In the genomic region with DNA sequence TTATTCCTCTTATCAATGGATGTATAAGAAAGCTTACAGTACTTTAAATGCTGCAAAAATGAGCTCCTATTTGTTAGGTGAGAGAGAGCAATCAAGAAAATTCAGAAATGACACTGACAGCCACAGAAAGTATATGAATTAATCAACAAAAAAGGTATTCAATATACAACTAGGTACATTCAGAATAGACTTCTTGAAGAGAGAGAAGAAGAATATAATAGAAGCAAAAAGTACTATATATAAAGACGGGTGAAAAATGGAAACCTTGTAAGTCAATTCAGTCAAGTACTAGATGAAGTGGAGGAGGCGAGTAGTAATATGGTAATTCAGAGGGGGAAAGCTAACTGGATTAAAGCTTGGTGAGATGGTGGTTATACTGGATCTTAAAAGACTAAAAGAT, we compare ENCODE assay signal across 32 cellular contexts.
"Had no signal": no experiment of that assay in that cellular context is flagged by ENCODE, and none has a peak within 500 bp of the region (broad histone marks: within the 10 kb centered on the region; RNA-seq: fewer than 3 reads in every experiment).

No MANE protein-coding gene starts in this region.

- DNase-seq: activated B cell treated with CpG ODN at 0.5 μM for 24 hours; activated CD4-positive, alpha-beta memory T cell treated with anti-CD3 and anti-CD28 coated beads for 36 hours; activated CD4-positive, alpha-beta T cell treated with anti-CD3 and anti-CD28 coated beads for 48 hours; activated CD4-positive, alpha-beta T cell treated with anti-CD3 and anti-CD28 coated beads, Interleukin-2, amount 50 U/mL, for 1 hour; activated CD4-positive, alpha-beta T cell treated with anti-CD3 and anti-CD28 coated beads, Interleukin-2, amount 50 U/mL, for 4 hours; activated CD4-positive, CD25-positive, alpha-beta regulatory T cell treated with anti-CD3 and anti-CD28 coated beads, Interleukin-2, amount 50 U/mL, for 72 hours; activated CD8-positive, alpha-beta memory T cell treated with anti-CD3 and anti-CD28 coated beads, Interleukin-2, amount 50 U/mL, for 4 hours; activated CD8-positive, alpha-beta T cell treated with anti-CD3 and anti-CD28 coated beads for 36 hours; activated effector memory CD4-positive, alpha-beta T cell treated with Interleukin-2 at 50 U/mL for 16 hours; activated gamma-delta T cell; activated naive CD4-positive, alpha-beta T cell treated with anti-CD3 and anti-CD28 coated beads, Interleukin-2, amount 10 ng/mL, durations not matched to agents 7 days and 5 days; activated naive CD4-positive, alpha-beta T cell treated with Interleukin-2 at 50 U/mL for 16 hours; activated naive CD8-positive, alpha-beta T cell treated with anti-CD3 and anti-CD28 coated beads, Interleukin-2, amount 10 ng/mL, durations not matched to agents 7 days and 5 days; activated naive CD8-positive, alpha-beta T cell treated with anti-CD3 and anti-CD28 coated beads, Interleukin-2, amount 50 U/mL, for 24 hours; activated T-cell treated with anti-CD3 and anti-CD28 coated beads for 4 hours; activated T-cell treated with anti-CD3 and anti-CD28 coated beads, Interleukin-2, amount 50 U/mL, for 24 hours; activated T-cell treated with anti-CD3 and anti-CD28 coated beads, Interleukin-2, amount 50 U/mL, for 48 hours; amygdala; anterior cingulate cortex; caudate nucleus; cerebellar nuclear complex; T-helper 1 cell; T-helper 2 cell; T-helper 9 cell had no signal

- H3K36me3 Mint-ChIP-seq: activated naive CD4-positive, alpha-beta T cell treated with anti-CD3 and anti-CD28 coated beads, Interleukin-2, amount 10 ng/mL, durations not matched to agents 7 days and 5 days had no signal

- H3K4me1 Mint-ChIP-seq: activated B cell treated with CpG ODN at 0.5 μM for 24 hours; activated naive CD4-positive, alpha-beta T cell treated with anti-CD3 and anti-CD28 coated beads, Interleukin-2, amount 10 ng/mL, durations not matched to agents 7 days and 5 days; activated naive CD4-positive, alpha-beta T cell treated with anti-CD3 and anti-CD28 coated beads, Interleukin-2, amount 50 U/mL, for 24 hours; activated naive CD8-positive, alpha-beta T cell treated with anti-CD3 and anti-CD28 coated beads, Interleukin-2, amount 10 ng/mL, durations not matched to agents 7 days and 5 days; activated naive CD8-positive, alpha-beta T cell treated with anti-CD3 and anti-CD28 coated beads, Interleukin-2, amount 50 U/mL, for 24 hours; brain; central memory CD8-positive, alpha-beta T cell had no signal

- ATAC-seq: activated CD8-positive, alpha-beta T cell treated with anti-CD3 and anti-CD28 coated beads for 36 hours; activated naive CD8-positive, alpha-beta T cell treated with anti-CD3 and anti-CD28 coated beads, Interleukin-2, amount 50 U/mL, for 24 hours had no signal

- H3K9me3 Mint-ChIP-seq: activated B cell treated with CpG ODN at 0.5 μM for 24 hours; activated CD4-positive, alpha-beta memory T cell treated with anti-CD3 and anti-CD28 coated beads for 36 hours; activated CD8-positive, alpha-beta T cell treated with anti-CD3 and anti-CD28 coated beads for 36 hours; activated naive CD4-positive, alpha-beta T cell treated with anti-CD3 and anti-CD28 coated beads, Interleukin-2, amount 10 ng/mL, durations not matched to agents 7 days and 5 days; activated naive CD4-positive, alpha-beta T cell treated with anti-CD3 and anti-CD28 coated beads, Interleukin-2, amount 50 U/mL, for 24 hours; activated naive CD8-positive, alpha-beta T cell treated with anti-CD3 and anti-CD28 coated beads, Interleukin-2, amount 10 ng/mL, durations not matched to agents 7 days and 5 days; activated naive CD8-positive, alpha-beta T cell treated with anti-CD3 and anti-CD28 coated beads, Interleukin-2, amount 50 U/mL, for 24 hours; activated T-cell treated with anti-CD3 and anti-CD28 coated beads, Interleukin-2, amount 50 U/mL, for 24 hours; activated T-helper 1 cell treated with anti-CD3 and anti-CD28 coated beads, Interleukin-12 subunit alpha, Interleukin-12 subunit beta, Interleukin-2, Interleukin-4 antibody, amounts not matched to agents 30 ng/mL and 10 ng/mL and 1 ng/mL, durations not matched to agents 14 hours and 24 hours and 36 hours; activated T-helper 2 cell treated with anti-CD3 and anti-CD28 coated beads, Interferon-gamma antibody, Interleukin-2, Interleukin-4, amounts not matched to agents 10 μg/mL and 5 μg/mL and 100 μg/mL, durations not matched to agents 14 hours and 24 hours and 36 hours; brain; central memory CD8-positive, alpha-beta T cell; T-helper 1 cell treated with Interleukin-12 subunit alpha and Interleukin-12 subunit beta and Interleukin-4 antibody, amounts not matched to agents 30 μg/mL and 1 μg/mL, for 36 hours; T-helper 2 cell treated with Interferon-gamma antibody and Interleukin-4, amounts not matched to agents 5 μg/mL and 100 μg/mL, for 36 hours had no signal

- H3K27ac Mint-ChIP-seq: activated B cell treated with CpG ODN at 0.5 μM for 24 hours; activated CD4-positive, alpha-beta memory T cell treated with anti-CD3 and anti-CD28 coated beads for 36 hours; activated CD8-positive, alpha-beta T cell treated with anti-CD3 and anti-CD28 coated beads for 36 hours; activated naive CD4-positive, alpha-beta T cell treated with anti-CD3 and anti-CD28 coated beads, Interleukin-2, amount 10 ng/mL, durations not matched to agents 7 days and 5 days; activated naive CD4-positive, alpha-beta T cell treated with anti-CD3 and anti-CD28 coated beads, Interleukin-2, amount 50 U/mL, for 24 hours; activated naive CD8-positive, alpha-beta T cell; activated naive CD8-positive, alpha-beta T cell treated with anti-CD3 and anti-CD28 coated beads, Interleukin-2, amount 10 ng/mL, durations not matched to agents 7 days and 5 days; activated naive CD8-positive, alpha-beta T cell treated with anti-CD3 and anti-CD28 coated beads, Interleukin-2, amount 50 U/mL, for 24 hours; activated T-cell treated with anti-CD3 and anti-CD28 coated beads, Interleukin-2, amount 50 U/mL, for 24 hours; activated T-helper 1 cell treated with anti-CD3 and anti-CD28 coated beads, Interleukin-12 subunit alpha, Interleukin-12 subunit beta, Interleukin-2, Interleukin-4 antibody, amounts not matched to agents 30 ng/mL and 10 ng/mL and 1 ng/mL, durations not matched to agents 14 hours and 24 hours and 36 hours; activated T-helper 2 cell treated with anti-CD3 and anti-CD28 coated beads, Interferon-gamma antibody, Interleukin-2, Interleukin-4, amounts not matched to agents 10 μg/mL and 5 μg/mL and 100 μg/mL, durations not matched to agents 14 hours and 24 hours and 36 hours; brain; T-helper 1 cell treated with Interleukin-12 subunit alpha and Interleukin-12 subunit beta and Interleukin-4 antibody, amounts not matched to agents 30 μg/mL and 1 μg/mL, for 36 hours; T-helper 2 cell treated with Interferon-gamma antibody and Interleukin-4, amounts not matched to agents 5 μg/mL and 100 μg/mL, for 36 hours had no signal

- H3K27me3 Mint-ChIP-seq: activated B cell treated with CpG ODN at 0.5 μM for 24 hours; activated CD4-positive, alpha-beta memory T cell treated with anti-CD3 and anti-CD28 coated beads for 36 hours; activated CD8-positive, alpha-beta T cell treated with anti-CD3 and anti-CD28 coated beads for 36 hours; activated naive CD4-positive, alpha-beta T cell treated with anti-CD3 and anti-CD28 coated beads, Interleukin-2, amount 10 ng/mL, durations not matched to agents 7 days and 5 days; activated naive CD4-positive, alpha-beta T cell treated with anti-CD3 and anti-CD28 coated beads, Interleukin-2, amount 50 U/mL, for 24 hours; activated naive CD8-positive, alpha-beta T cell; activated naive CD8-positive, alpha-beta T cell treated with anti-CD3 and anti-CD28 coated beads, Interleukin-2, amount 10 ng/mL, durations not matched to agents 7 days and 5 days; activated naive CD8-positive, alpha-beta T cell treated with anti-CD3 and anti-CD28 coated beads, Interleukin-2, amount 50 U/mL, for 24 hours; activated T-cell treated with anti-CD3 and anti-CD28 coated beads, Interleukin-2, amount 50 U/mL, for 24 hours; brain; central memory CD8-positive, alpha-beta T cell had no signal

- H3K4me3 Mint-ChIP-seq: activated B cell treated with CpG ODN at 0.5 μM for 24 hours; activated CD4-positive, alpha-beta memory T cell treated with anti-CD3 and anti-CD28 coated beads for 36 hours; activated CD8-positive, alpha-beta T cell treated with anti-CD3 and anti-CD28 coated beads for 36 hours; activated naive CD4-positive, alpha-beta T cell treated with anti-CD3 and anti-CD28 coated beads, Interleukin-2, amount 10 ng/mL, durations not matched to agents 7 days and 5 days; activated naive CD4-positive, alpha-beta T cell treated with anti-CD3 and anti-CD28 coated beads, Interleukin-2, amount 50 U/mL, for 24 hours; activated naive CD8-positive, alpha-beta T cell; activated naive CD8-positive, alpha-beta T cell treated with anti-CD3 and anti-CD28 coated beads, Interleukin-2, amount 10 ng/mL, durations not matched to agents 7 days and 5 days; activated naive CD8-positive, alpha-beta T cell treated with anti-CD3 and anti-CD28 coated beads, Interleukin-2, amount 50 U/mL, for 24 hours; activated T-cell treated with anti-CD3 and anti-CD28 coated beads, Interleukin-2, amount 50 U/mL, for 24 hours; activated T-helper 1 cell treated with anti-CD3 and anti-CD28 coated beads, Interleukin-12 subunit alpha, Interleukin-12 subunit beta, Interleukin-2, Interleukin-4 antibody, amounts not matched to agents 30 ng/mL and 10 ng/mL and 1 ng/mL, durations not matched to agents 14 hours and 24 hours and 36 hours; brain; central memory CD8-positive, alpha-beta T cell; T-helper 1 cell treated with Interleukin-12 subunit alpha and Interleukin-12 subunit beta and Interleukin-4 antibody, amounts not matched to agents 30 μg/mL and 1 μg/mL, for 36 hours; T-helper 2 cell treated with Interferon-gamma antibody and Interleukin-4, amounts not matched to agents 5 μg/mL and 100 μg/mL, for 36 hours had no signal
